In genomic region chr17:1750628-1751027, GRCh38 we compare ENCODE assay signal across 28 cellular contexts. TPM values are rescaled to one million over a fixed set of nuclear protein-coding genes. Genes with fewer than 3 reads are reported as not detected.
"Had no signal": no experiment of that assay in that cellular context is flagged by ENCODE, and none has a peak within 500 bp of the region (broad histone marks: within the 10 kb centered on the region; RNA-seq: fewer than 3 reads in every experiment).

No MANE protein-coding gene starts in this region.

- H3K27ac ChIP-seq: colonic mucosa, dorsolateral prefrontal cortex, heart right ventricle, parathyroid adenoma, right atrium auricular region, stomach, thyroid gland, WERI-Rb-1 had no signal

- H3K36me3 Mint-ChIP-seq: activated CD8-positive, alpha-beta memory T cell treated with anti-CD3 and anti-CD28 coated beads, Interleukin-2, amount 10 ng/mL, durations not matched to agents 7 days and 5 days; activated naive CD4-positive, alpha-beta T cell treated with anti-CD3 and anti-CD28 coated beads, Interleukin-2, amount 50 U/mL, for 24 hours; stimulated activated naive B cell treated with anti-CD40 and anti-IgM and Interleukin-4, amounts not matched to agents 10 μg/mL and 1 μg/mL and 100 μg/mL, for 72 hours had no signal

- H3K27me3 ChIP-seq: colonic mucosa, dorsolateral prefrontal cortex, heart right ventricle, right atrium auricular region, stomach, thyroid gland had no signal

- H3K9me3 Mint-ChIP-seq: activated CD4-positive, alpha-beta T cell treated with anti-CD3 and anti-CD28 coated beads, Interleukin-2, amount 10 ng/mL, durations not matched to agents 24 days and 14 days; activated CD8-positive, alpha-beta T cell treated with anti-CD3 and anti-CD28 coated beads for 36 hours; activated naive CD4-positive, alpha-beta T cell treated with anti-CD3 and anti-CD28 coated beads, Interleukin-2, amount 50 U/mL, for 24 hours; activated T-helper 2 cell treated with anti-CD3 and anti-CD28 coated beads, Interferon-gamma antibody, Interleukin-2, Interleukin-4, amounts not matched to agents 10 μg/mL and 5 μg/mL and 100 μg/mL, durations not matched to agents 14 hours and 24 hours and 36 hours; effector memory CD8-positive, alpha-beta T cell; nephron; stimulated activated naive B cell treated with anti-CD40 and anti-IgM and Interleukin-4, amounts not matched to agents 10 μg/mL and 1 μg/mL and 100 μg/mL, for 72 hours; T-helper 1 cell treated with Interleukin-12 subunit alpha and Interleukin-12 subunit beta and Interleukin-4 antibody, amounts not matched to agents 30 μg/mL and 1 μg/mL, for 36 hours had no signal

- H3K4me3 ChIP-seq: colonic mucosa, dorsolateral prefrontal cortex, heart right ventricle, mucosa of descending colon, right atrium auricular region, stomach, thyroid gland had no signal

- H3K36me3 ChIP-seq: colonic mucosa, heart right ventricle, right atrium auricular region, stomach, thyroid gland, WERI-Rb-1 had no signal

- H3K27ac Mint-ChIP-seq: activated CD4-positive, alpha-beta T cell treated with anti-CD3 and anti-CD28 coated beads, Interleukin-2, amount 10 ng/mL, durations not matched to agents 24 days and 14 days; activated CD8-positive, alpha-beta memory T cell treated with anti-CD3 and anti-CD28 coated beads, Interleukin-2, amount 10 ng/mL, durations not matched to agents 7 days and 5 days; activated CD8-positive, alpha-beta T cell treated with anti-CD3 and anti-CD28 coated beads for 36 hours; activated naive CD4-positive, alpha-beta T cell treated with anti-CD3 and anti-CD28 coated beads, Interleukin-2, amount 50 U/mL, for 24 hours; activated T-helper 2 cell treated with anti-CD3 and anti-CD28 coated beads, Interferon-gamma antibody, Interleukin-2, Interleukin-4, amounts not matched to agents 10 μg/mL and 5 μg/mL and 100 μg/mL, durations not matched to agents 14 hours and 24 hours and 36 hours; nephron; stimulated activated naive B cell treated with anti-CD40 and anti-IgM and Interleukin-4, amounts not matched to agents 10 μg/mL and 1 μg/mL and 100 μg/mL, for 72 hours; T-helper 1 cell treated with Interleukin-12 subunit alpha and Interleukin-12 subunit beta and Interleukin-4 antibody, amounts not matched to agents 30 μg/mL and 1 μg/mL, for 36 hours had no signal

- DNase-seq: activated CD4-positive, alpha-beta T cell treated with anti-CD3 and anti-CD28 coated beads, Interleukin-2, amount 10 ng/mL, durations not matched to agents 24 days and 14 days; activated CD8-positive, alpha-beta memory T cell treated with anti-CD3 and anti-CD28 coated beads, Interleukin-2, amount 10 ng/mL, durations not matched to agents 7 days and 5 days; activated CD8-positive, alpha-beta T cell treated with anti-CD3 and anti-CD28 coated beads for 36 hours; activated T-cell treated with anti-CD3 and anti-CD28 coated beads, Interleukin-2, amount 50 U/mL, for 48 hours; colonic mucosa; dorsolateral prefrontal cortex; effector memory CD8-positive, alpha-beta T cell; erythroblast; foreskin fibroblast; heart right ventricle; mucosa of descending colon; stimulated activated CD4-positive, alpha-beta T cell treated with anti-CD3 and anti-CD28 coated beads, Interleukin-15, amount 100 ng/mL, for 24 hours; stimulated activated CD4-positive, alpha-beta T cell treated with anti-CD3 and anti-CD28 coated beads, Interleukin-2, amount 100 ng/mL, for 24 hours; stimulated activated naive B cell treated with anti-CD40 and anti-IgM and Interleukin-4, amounts not matched to agents 10 μg/mL and 1 μg/mL and 100 μg/mL, for 72 hours; stomach; SW 1271; T-helper 9 cell; thyroid gland; WERI-Rb-1 had no signal

- H3K4me1 Mint-ChIP-seq: activated CD4-positive, alpha-beta T cell treated with anti-CD3 and anti-CD28 coated beads, Interleukin-2, amount 10 ng/mL, durations not matched to agents 24 days and 14 days; activated CD8-positive, alpha-beta memory T cell treated with anti-CD3 and anti-CD28 coated beads, Interleukin-2, amount 10 ng/mL, durations not matched to agents 7 days and 5 days; activated naive CD4-positive, alpha-beta T cell treated with anti-CD3 and anti-CD28 coated beads, Interleukin-2, amount 50 U/mL, for 24 hours had no signal

- H3K4me3 Mint-ChIP-seq: activated CD4-positive, alpha-beta T cell treated with anti-CD3 and anti-CD28 coated beads, Interleukin-2, amount 10 ng/mL, durations not matched to agents 24 days and 14 days; activated CD8-positive, alpha-beta memory T cell treated with anti-CD3 and anti-CD28 coated beads, Interleukin-2, amount 10 ng/mL, durations not matched to agents 7 days and 5 days; activated CD8-positive, alpha-beta T cell treated with anti-CD3 and anti-CD28 coated beads for 36 hours; activated naive CD4-positive, alpha-beta T cell treated with anti-CD3 and anti-CD28 coated beads, Interleukin-2, amount 50 U/mL, for 24 hours; effector memory CD8-positive, alpha-beta T cell; nephron; stimulated activated naive B cell treated with anti-CD40 and anti-IgM and Interleukin-4, amounts not matched to agents 10 μg/mL and 1 μg/mL and 100 μg/mL, for 72 hours; T-helper 1 cell treated with Interleukin-12 subunit alpha and Interleukin-12 subunit beta and Interleukin-4 antibody, amounts not matched to agents 30 μg/mL and 1 μg/mL, for 36 hours had no signal

- H3K4me1 ChIP-seq: parathyroid adenoma, right atrium auricular region had no signal

- ATAC-seq: activated CD4-positive, CD25-positive, alpha-beta regulatory T cell treated with anti-CD3 and anti-CD28 coated beads, Interleukin-2, amount 50 U/mL, for 24 hours; activated CD8-positive, alpha-beta memory T cell treated with anti-CD3 and anti-CD28 coated beads, Interleukin-2, amount 10 ng/mL, durations not matched to agents 7 days and 5 days; activated CD8-positive, alpha-beta T cell treated with anti-CD3 and anti-CD28 coated beads for 36 hours; effector memory CD8-positive, alpha-beta T cell; heart right ventricle; mucosa of descending colon; stimulated activated naive B cell treated with anti-CD40 and anti-IgM and Interleukin-4, amounts not matched to agents 10 μg/mL and 1 μg/mL and 100 μg/mL, for 72 hours had no signal

- H3K9me3 ChIP-seq: colonic mucosa, heart right ventricle, mucosa of descending colon, right atrium auricular region, stomach, thyroid gland had no signal

- H3K27me3 Mint-ChIP-seq: activated CD4-positive, alpha-beta T cell treated with anti-CD3 and anti-CD28 coated beads, Interleukin-2, amount 10 ng/mL, durations not matched to agents 24 days and 14 days; activated CD8-positive, alpha-beta memory T cell treated with anti-CD3 and anti-CD28 coated beads, Interleukin-2, amount 10 ng/mL, durations not matched to agents 7 days and 5 days; activated CD8-positive, alpha-beta T cell treated with anti-CD3 and anti-CD28 coated beads for 36 hours; activated naive CD4-positive, alpha-beta T cell treated with anti-CD3 and anti-CD28 coated beads, Interleukin-2, amount 50 U/mL, for 24 hours; stimulated activated naive B cell treated with anti-CD40 and anti-IgM and Interleukin-4, amounts not matched to agents 10 μg/mL and 1 μg/mL and 100 μg/mL, for 72 hours had no signal

RNA-seq across cellular contexts. Expression of gene SERPINF2, which starts 8.0 kb away (rescaled TPM):
- total RNA-seq: lung microvascular endothelial cell, pulmonary artery endothelial cell had no signal

RNA-seq across cellular contexts. Expression of gene SERPINF1, which starts 11.2 kb away (rescaled TPM):
- total RNA-seq: activated CD4-positive, alpha-beta T cell treated with anti-CD3 and anti-CD28 coated beads, Interleukin-2, amount 10 ng/mL, durations not matched to agents 24 days and 14 days; activated T-helper 2 cell treated with anti-CD3 and anti-CD28 coated beads, Interferon-gamma antibody, Interleukin-2, Interleukin-4, amounts not matched to agents 10 μg/mL and 5 μg/mL and 100 μg/mL, durations not matched to agents 14 hours and 24 hours and 36 hours; lung microvascular endothelial cell had no signal
